ENCODE assay signal across 14 cellular contexts in the genomic region with DNA sequence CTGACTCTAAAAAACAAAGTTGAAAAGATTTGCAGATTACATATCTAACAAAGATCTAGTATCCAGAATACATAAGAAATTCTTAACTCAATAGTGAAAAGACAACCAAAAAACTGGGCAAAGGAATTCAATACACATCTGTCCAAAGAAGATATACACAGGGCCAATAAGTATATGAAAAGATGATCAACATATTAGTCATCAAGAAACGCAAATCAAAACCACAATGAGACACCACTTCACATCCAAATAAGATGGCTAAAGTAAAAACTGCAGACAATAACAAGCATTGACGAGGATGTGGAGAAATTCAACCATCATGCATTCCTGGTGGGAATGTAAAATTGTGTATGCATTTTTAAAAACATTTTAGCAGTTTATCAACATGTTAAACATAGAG.
A peak's percentile ranks its signal among the peaks of the same experiment; 100 is the strongest.
DNase-seq lines count a peak whose midpoint lies in the region; ATAC-seq and TF ChIP-seq lines count a peak whose summit lies in the region.
"Had no signal": no experiment of that assay in that cellular context is flagged by ENCODE, and none has a peak within 500 bp of the region (broad histone marks: within the 10 kb centered on the region; RNA-seq: fewer than 3 reads in every experiment).

No MANE protein-coding gene starts in this region.

- peaks cover 20% of the 10 kb centered on the region for H3K27me3 ChIP-seq in PC-3 (ENCODE audit: low read length)

- H3K4me1 Mint-ChIP-seq in stimulated activated naive CD8-positive, alpha-beta T cell treated with anti-CD3 and anti-CD28 coated beads, Interleukin-15, amount 100 ng/mL, for 72 hours: no peaks in the 10 kb centered on the region

- TF ChIP-seq POLR2A in lower leg skin (IDR thresholded peaks at IDR 0.05): no peak

- intact Hi-C loops in PC-3 (cut with micrococcal nuclease) (no loop called here), lower leg skin (cut with DNase I; ENCODE audit: low total_unique reads) (no loop called here)

- no TSS peak for BruUV-seq in PC-3 (replicated peaks; lab: Mats Ljungman, UMichigan)

- no peak overlapping the region for H3K27ac ChIP-seq in PC-3 (ENCODE audit: low read length)

- CTCF ChIA-PET in PC-3 (lab: Charles Lee): no interaction called here

- H3K9me3 Mint-ChIP-seq in stimulated activated naive CD8-positive, alpha-beta T cell treated with anti-CD3 and anti-CD28 coated beads, Interleukin-15, amount 100 ng/mL, for 72 hours: peaks cover 0 to 4% of the 10 kb centered on the region in 2 donors
- H3K9me3 Mint-ChIP-seq: HFFc6 had no signal

- H3K36me3 ChIP-seq in PC-3 (ENCODE audit: low read depth, low read length): no peaks in the 10 kb centered on the region
- H3K36me3 ChIP-seq: HAP-1 had no signal

- POLR2A ChIA-PET in PC-3 (lab: Charles Lee; ENCODE audit: unreplicated experiment): no interaction called here

- no peaks in the 10 kb centered on the region for H3K79me2 ChIP-seq in PC-3 (ENCODE audit: low read length)

- DNase-seq in ELR (ENCODE audit: low read depth) (peak; percentile 41), PC-3 (peak; percentile 35), fibroblast of mammary gland (ENCODE audit: low read depth) (peak; percentile 36), NCI-H82 treated with DMSO at 0.1 percent for 48 hours (lab: John Stamatoyannopoulos, UW; ENCODE audit: unreplicated experiment) (no peak), lower leg skin (ENCODE audit: low spot score in 2 of 2) (no peak)
- no peak for DNase-seq in stimulated activated naive CD8-positive, alpha-beta T cell treated with anti-CD3 and anti-CD28 coated beads, Interleukin-15, amount 100 ng/mL, for 72 hours
- DNase-seq: CD8-positive, alpha-beta T cell; DMS53; GOT3; HFFc6 had no signal

- H3K27me3 Mint-ChIP-seq in stimulated activated naive CD8-positive, alpha-beta T cell treated with anti-CD3 and anti-CD28 coated beads, Interleukin-15, amount 100 ng/mL, for 72 hours: no peaks in the 10 kb centered on the region

- WGBS in lower leg skin, 2 donors: 76 to 91% methylated on average over 2 of the region's 2 CpGs

- H3K4me3 Mint-ChIP-seq in stimulated activated naive CD8-positive, alpha-beta T cell treated with anti-CD3 and anti-CD28 coated beads, Interleukin-15, amount 100 ng/mL, for 72 hours: no peak overlapping the region
- H3K4me3 Mint-ChIP-seq: CD14-positive monocyte; CD8-positive, alpha-beta T cell; HFFc6 had no signal

- ATAC-seq in PC-3: peak; percentile 51; the same call in 1 of the 2 replicates
- ATAC-seq in stimulated activated naive CD8-positive, alpha-beta T cell treated with anti-CD3 and anti-CD28 coated beads, Interleukin-15, amount 100 ng/mL, for 72 hours: no peak
- ATAC-seq: CD8-positive, alpha-beta T cell; GM12878; HepG2 had no signal

- no peak overlapping the region for H3K4me3 ChIP-seq in PC-3 (ENCODE audit: low read length)
- H3K4me3 ChIP-seq in fibroblast of mammary gland (ENCODE audit: control insufficient read depth, low read depth, low read length): no peak overlapping the region
- H3K4me3 ChIP-seq in lower leg skin (ENCODE audit: low read depth, poor library complexity, severe bottlenecking): no peak overlapping the region
- H3K4me3 ChIP-seq: GM12878, HAP-1 had no signal

- H3K9ac ChIP-seq in PC-3 (ENCODE audit: low read length): no peak overlapping the region

- no peak overlapping the region for H3K27ac Mint-ChIP-seq in stimulated activated naive CD8-positive, alpha-beta T cell treated with anti-CD3 and anti-CD28 coated beads, Interleukin-15, amount 100 ng/mL, for 72 hours
- H3K27ac Mint-ChIP-seq: CD14-positive monocyte; CD8-positive, alpha-beta T cell; HFFc6 had no signal

- no peaks in the 10 kb centered on the region for H3F3A ChIP-seq in PC-3 (ENCODE audit: low read length, unreplicated experiment)

- H2AFZ ChIP-seq in PC-3 (ENCODE audit: low read length): no peak overlapping the region

- TF ChIP-seq CTCF in PC-3 (conservative IDR thresholded peaks at IDR 0.05; ENCODE audit: low read depth, low read length) (no peak), fibroblast of mammary gland (conservative IDR thresholded peaks at IDR 0.05; ENCODE audit: control insufficient read depth, insufficient read depth, low read depth, low read length) (no peak), lower leg skin (IDR thresholded peaks at IDR 0.05) (no peak)

- no peaks in the 10 kb centered on the region for H3K9me3 ChIP-seq in PC-3 (ENCODE audit: low read length)
- H3K9me3 ChIP-seq: HAP-1 had no signal

- no peaks in the 10 kb centered on the region for H4K20me1 ChIP-seq in PC-3 (ENCODE audit: low read length)

- no peak overlapping the region for H3K4me2 ChIP-seq in PC-3 (ENCODE audit: low read length)

- H3K9me2 ChIP-seq in PC-3 (replicated peaks; ENCODE audit: low read length): no peaks in the 10 kb centered on the region

- no peaks in the 10 kb centered on the region for H3K4me1 ChIP-seq in PC-3 (ENCODE audit: insufficient read depth, low read length)
- H3K4me1 ChIP-seq: HAP-1 had no signal

Comparison
In these comparisons a context has a peak if more than half of its experiments do, and no peak if none do; other contexts are left out.
1. DNase-seq: peak in ELR (single experiment), PC-3 (single experiment) and fibroblast of mammary gland (single experiment); none in NCI-H82 treated with DMSO at 0.1 percent for 48 hours (single experiment), lower leg skin (0 of 2) and stimulated activated naive CD8-positive, alpha-beta T cell treated with anti-CD3 and anti-CD28 coated beads, Interleukin-15, amount 100 ng/mL, for 72 hours (0 of 2).